Comparison of ENCODE assay signal across 13 cellular contexts in genomic region chr7:150788474-150789269, GRCh38. TPM values are rescaled to one million over a fixed set of nuclear protein-coding genes. Genes with fewer than 3 reads are reported as not detected.
DNase-seq lines count a peak whose midpoint lies in the region; ATAC-seq and TF ChIP-seq lines count a peak whose summit lies in the region.
"Had no signal": no experiment of that assay in that cellular context is flagged by ENCODE, and none has a peak within 500 bp of the region (broad histone marks: within the 10 kb centered on the region; RNA-seq: fewer than 3 reads in every experiment).

No MANE protein-coding gene starts in this region.

- no peak for TF ChIP-seq POLR2A in vagina (IDR thresholded peaks at IDR 0.05)

- ATAC-seq in Right ventricle myocardium inferior = peak; percentile 85
- ATAC-seq in omental fat pad (ENCODE audit: low FRiP score) = peak; percentile 63
- ATAC-seq in HG03045 (IDR thresholded peaks at IDR 0.05; ENCODE audit: unreplicated experiment) = no peak

- TF ChIP-seq CTCF in fibroblast of the aortic adventitia (IDR thresholded peaks at IDR 0.05; ENCODE audit: insufficient read depth, low read length) = no peak
- no peak for TF ChIP-seq CTCF in omental fat pad (IDR thresholded peaks at IDR 0.05)
- TF ChIP-seq CTCF in vagina (IDR thresholded peaks at IDR 0.05) = no peak

- H3K9me3 ChIP-seq in vagina = no peaks in the 10 kb centered on the region

- H3K36me3 ChIP-seq in vagina = peaks cover 0 to 21% of the 10 kb centered on the region in 2 donors

- no peaks in the 10 kb centered on the region for H3K27me3 ChIP-seq in vagina

- H3K4me3 ChIP-seq in fibroblast of the aortic adventitia (ENCODE audit: low read depth, low read length) (no peak overlapping the region), vagina (no peak overlapping the region)
- H3K4me3 ChIP-seq: PC-9 had no signal

- intact Hi-C loops in Right ventricle myocardium inferior (cut with DNase I) (no loop called here), cardiac septum (cut with DNase I) (loop anchor here (5.0 kb wide), 1 partner anchor 174 kb away; no protein-coding TSS in a partner anchor), vagina (cut with DNase I) (no loop called here)

- DNase-seq in Right ventricle myocardium inferior (ENCODE audit: missing footprints) = peak; percentile 76
- DNase-seq in cardiac septum (ENCODE audit: low spot score) = no peak
- DNase-seq in fibroblast of the aortic adventitia (ENCODE audit: low read depth) = peak; percentile 2
- DNase-seq in omental fat pad (ENCODE audit: low spot score) = no peak
- no peak for DNase-seq in vagina (ENCODE audit: extremely low spot score in 2 of 2)
- no peak for DNase-seq in mesenteric fat pad (ENCODE audit: low spot score)
- no peak for DNase-seq in stimulated activated CD8-positive, alpha-beta memory T cell treated with anti-CD3 and anti-CD28 coated beads, Interleukin-4, amount 100 ng/mL, for 48 hours
- DNase-seq: NCI-H2081; PC-9; stimulated activated CD4-positive, alpha-beta T cell treated with anti-CD3 and anti-CD28 coated beads, Interleukin-1b, Interleukin-23, amount 100 ng/mL, for 48 hours; stimulated activated naive CD4-positive, alpha-beta T cell treated with Interleukin-2 at 50 U/mL for 16 hours; T1000 had no signal

- H3K27ac ChIP-seq in vagina = peak overlapping the region; percentile 82
- H3K27ac ChIP-seq: PC-9 had no signal

- H3K4me1 ChIP-seq in vagina = peaks cover 47% of the 10 kb centered on the region

RNA-seq across cellular contexts. Expression of gene TMEM176B, which starts 11.5 kb away (rescaled TPM):
- 43.1 TPM for total RNA-seq in Right ventricle myocardium inferior
- 44.9 TPM for total RNA-seq in cardiac septum
- 1.9 TPM in 1 of 2 replicates, not detected in the other for total RNA-seq in fibroblast of the aortic adventitia (ENCODE audit: low replicate concordance)
- total RNA-seq in omental fat pad = 100 to 1,000 TPM in 1 of 4 donors, 10 to 100 TPM in 3; 35.9 to 122 (median 80.0) TPM
- total RNA-seq in vagina = 60.6 TPM
- 57.8 TPM for total RNA-seq in mesenteric fat pad

RNA-seq across cellular contexts. Expression of gene TMEM176A, which starts 11.9 kb away (rescaled TPM):
- total RNA-seq in Right ventricle myocardium inferior (31.1 TPM), cardiac septum (26.1 TPM), fibroblast of the aortic adventitia (ENCODE audit: low replicate concordance) (not detected in 2 replicates), omental fat pad (100 to 1,000 TPM in 1 of 4 donors, 10 to 100 TPM in 3; 18.1 to 105 (median 48.6) TPM), vagina (43.7 TPM), mesenteric fat pad (64.3 TPM)
- total RNA-seq: PC-9 had no signal

RNA-seq across cellular contexts. Expression of gene GIMAP5, which starts 51.5 kb away (rescaled TPM):
- 9.0 TPM for total RNA-seq in Right ventricle myocardium inferior
- 6.6 TPM for total RNA-seq in cardiac septum
- total RNA-seq in fibroblast of the aortic adventitia (ENCODE audit: low replicate concordance) = not detected in 2 replicates
- 100 to 1,000 TPM in 1 of 4 donors, 10 to 100 TPM in 3; 17.0 to 146 (median 56.9) TPM for total RNA-seq in omental fat pad
- total RNA-seq in vagina = 24.1 TPM
- total RNA-seq in mesenteric fat pad = 26.6 TPM
- total RNA-seq: PC-9 had no signal

Comparison
In these comparisons a context has a peak if more than half of its experiments do, and no peak if none do; other contexts are left out.
1. DNase-seq: peak in Right ventricle myocardium inferior (single experiment) and fibroblast of the aortic adventitia (single experiment); none in cardiac septum (single experiment), omental fat pad (single experiment), vagina (0 of 2), mesenteric fat pad (single experiment) and stimulated activated CD8-positive, alpha-beta memory T cell treated with anti-CD3 and anti-CD28 coated beads, Interleukin-4, amount 100 ng/mL, for 48 hours (single experiment).
2. RNA of gene TMEM176B, which starts 11.5 kb away (total RNA-seq): 35.9 to 122 TPM in omental fat pad, 60.6 TPM in vagina (single experiment), 57.8 TPM in mesenteric fat pad (single experiment), 44.9 TPM in cardiac septum (single experiment) and 43.1 TPM in Right ventricle myocardium inferior (single experiment); 1.9 TPM in fibroblast of the aortic adventitia; every median in the first group is over 10 times any median in the second.
3. RNA of gene TMEM176A, which starts 11.9 kb away (total RNA-seq): 64.3 TPM in mesenteric fat pad (single experiment), 18.1 to 105 TPM in omental fat pad, 43.7 TPM in vagina (single experiment), 31.1 TPM in Right ventricle myocardium inferior (single experiment) and 26.1 TPM in cardiac septum (single experiment); not detected in fibroblast of the aortic adventitia; every median in the first group is over 10 times any median in the second.